Comparison of ENCODE assay signal across 1 cellular context in the genomic region with DNA sequence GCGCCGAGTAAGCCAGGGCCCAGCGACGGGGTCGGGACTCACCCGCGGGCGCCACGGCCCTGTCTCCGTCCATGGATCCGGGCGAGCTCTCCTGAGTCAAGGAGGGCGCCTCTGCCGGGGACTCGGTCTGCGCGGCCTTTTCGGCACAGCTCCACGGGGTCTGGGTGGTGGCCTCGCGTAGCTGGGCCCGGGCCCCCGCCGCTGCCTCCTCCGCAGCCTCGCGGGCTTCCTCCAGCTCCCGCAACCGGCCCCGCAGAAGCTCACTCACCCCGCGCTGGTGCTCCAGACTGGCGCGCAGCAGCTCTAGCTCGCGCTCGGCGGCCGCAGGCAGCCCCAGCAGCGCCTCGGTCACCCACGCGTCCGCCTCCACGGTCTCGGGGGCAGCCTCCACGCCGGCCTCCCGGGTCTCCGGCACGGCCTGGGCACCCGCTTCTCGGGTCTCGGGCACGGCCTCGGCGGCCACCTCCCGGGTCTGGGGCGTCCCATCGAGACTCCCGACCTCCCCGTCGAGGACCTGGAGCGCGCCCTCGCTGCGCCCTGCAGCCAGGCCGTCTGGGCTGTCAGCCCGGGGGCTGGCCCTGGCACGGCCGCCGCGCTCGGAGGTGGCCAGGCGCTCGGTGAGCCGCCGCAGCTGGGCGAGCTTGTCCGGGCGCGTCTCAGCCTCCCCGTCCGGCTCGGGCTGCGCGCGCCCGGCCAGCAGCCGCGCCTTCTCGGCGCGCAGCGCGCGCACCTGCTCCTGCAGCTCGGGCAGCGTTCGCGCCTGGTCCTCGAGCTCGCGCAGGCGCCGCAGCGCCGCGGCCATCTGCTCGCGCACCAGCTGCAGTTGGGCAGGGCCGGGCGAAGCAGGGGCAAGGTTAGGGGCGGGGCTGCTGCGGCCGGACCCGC.
TF ChIP-seq lines count a peak whose summit lies in the region.

No MANE protein-coding gene starts in this region.

TF ChIP-seq in K562, 482 proteins besides CTCF, POLR2A, EP300 and RAD21:
- TF ChIP-seq NRF1 (conservative IDR thresholded peaks at IDR 0.05 in 1 of 2, IDR thresholded peaks at IDR 0.05 in 1 of 2) (peak in 1 of 2 experiments; percentile 64; a peak in 2 of 4 replicates), ZNF212 (CRISPR knock-in tag; IDR thresholded peaks at IDR 0.05) (no peak), RBBP5 (IDR thresholded peaks at IDR 0.05; ENCODE audit: borderline replicate concordance, insufficient read depth, low read length, poor library complexity, severe bottlenecking) (no peak), L3MBTL2 (IDR thresholded peaks at IDR 0.05) (peak; percentile 34; the same call in 1 of the 2 replicates), MAZ (CRISPR knock-in tag; conservative IDR thresholded peaks at IDR 0.05 in 1 of 2, IDR thresholded peaks at IDR 0.05 in 1 of 2) (no peak), PCBP1 (IDR thresholded peaks at IDR 0.05; ENCODE audit: low read depth, low read length, poor library complexity, severe bottlenecking) (peak; percentile 71), E2F6 (IDR thresholded peaks at IDR 0.05; ENCODE audit: borderline replicate concordance in 1 of 2, extremely low read depth in 1 of 2, insufficient read depth in 1 of 2, insufficient read length in 1 of 2, low read depth in 1 of 2, low read length in 1 of 2, poor library complexity in 1 of 2, severe bottlenecking in 1 of 2) (peak in 1 of 2 experiments; percentile 71)
- TF ChIP-seq, protein P1, sequence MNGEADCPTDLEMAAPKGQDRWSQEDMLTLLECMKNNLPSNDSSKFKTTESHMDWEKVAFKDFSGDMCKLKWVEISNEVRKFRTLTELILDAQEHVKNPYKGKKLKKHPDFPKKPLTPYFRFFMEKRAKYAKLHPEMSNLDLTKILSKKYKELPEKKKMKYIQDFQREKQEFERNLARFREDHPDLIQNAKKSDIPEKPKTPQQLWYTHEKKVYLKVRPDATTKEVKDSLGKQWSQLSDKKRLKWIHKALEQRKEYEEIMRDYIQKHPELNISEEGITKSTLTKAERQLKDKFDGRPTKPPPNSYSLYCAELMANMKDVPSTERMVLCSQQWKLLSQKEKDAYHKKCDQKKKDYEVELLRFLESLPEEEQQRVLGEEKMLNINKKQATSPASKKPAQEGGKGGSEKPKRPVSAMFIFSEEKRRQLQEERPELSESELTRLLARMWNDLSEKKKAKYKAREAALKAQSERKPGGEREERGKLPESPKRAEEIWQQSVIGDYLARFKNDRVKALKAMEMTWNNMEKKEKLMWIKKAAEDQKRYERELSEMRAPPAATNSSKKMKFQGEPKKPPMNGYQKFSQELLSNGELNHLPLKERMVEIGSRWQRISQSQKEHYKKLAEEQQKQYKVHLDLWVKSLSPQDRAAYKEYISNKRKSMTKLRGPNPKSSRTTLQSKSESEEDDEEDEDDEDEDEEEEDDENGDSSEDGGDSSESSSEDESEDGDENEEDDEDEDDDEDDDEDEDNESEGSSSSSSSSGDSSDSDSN (IDR thresholded peaks at IDR 0.05; ENCODE audit: borderline replicate concordance in 1 of 2, low read depth in 2 of 2, low read length in 2 of 2), result peak in 1 of 2 experiments; percentile 67; a peak in 1 of 4 replicates
